In the genomic region with DNA sequence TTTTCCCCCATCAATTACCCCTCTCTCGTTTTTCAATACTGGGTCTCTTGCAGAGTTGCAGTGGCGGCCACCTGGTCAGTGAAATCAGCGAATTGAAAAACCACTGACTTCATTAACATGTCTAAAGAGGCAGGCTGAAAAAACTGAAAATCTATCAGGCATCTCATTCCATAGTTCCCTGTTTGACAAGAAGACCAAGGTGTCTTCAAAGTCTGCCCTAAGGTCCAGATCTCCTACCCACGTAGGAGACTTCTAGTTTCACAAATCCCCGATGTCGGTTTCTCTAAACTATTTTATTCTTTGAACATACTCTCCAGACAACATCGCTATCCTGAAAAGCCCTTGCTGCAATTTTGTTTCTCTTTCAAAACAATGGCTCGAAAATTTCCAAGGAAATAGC, we compare ENCODE assay signal across 7 cellular contexts. TPM values are rescaled to one million over a fixed set of nuclear protein-coding genes. Genes with fewer than 3 reads are reported as not detected.
DNase-seq lines count a peak whose midpoint lies in the region; ATAC-seq, FAIRE-seq and TF ChIP-seq lines count a peak whose summit lies in the region.

No MANE protein-coding gene starts in this region.

- H3K4me2 ChIP-seq in fibroblast of lung (ENCODE audit: extremely low read depth, insufficient read depth, low read length) = peak overlapping the region; percentile 97

- no peak for TF ChIP-seq POLR2A in Peyer's patch (IDR thresholded peaks at IDR 0.05)
- no peak for TF ChIP-seq POLR2A in gastrocnemius medialis (IDR thresholded peaks at IDR 0.05)

- H3K27me3 ChIP-seq in Peyer's patch = no peaks in the 10 kb centered on the region
- no peaks in the 10 kb centered on the region for H3K27me3 ChIP-seq in fibroblast of lung (ENCODE audit: control insufficient read depth, insufficient read depth, low read length)
- no peaks in the 10 kb centered on the region for H3K27me3 ChIP-seq in gastrocnemius medialis

- intact Hi-C loops in gastrocnemius medialis (cut with DNase I; ENCODE audit: low total_unique reads) = loop anchor here (10.0 kb wide), 1 partner anchor 1475 kb away; a partner anchor contains a TSS

- H3K27ac ChIP-seq in Peyer's patch (peak overlapping the region; percentile 90 to 95 (median 92)), fibroblast of lung (ENCODE audit: insufficient read depth, low read length) (peak overlapping the region; percentile 83), gastrocnemius medialis (peak overlapping the region; percentile 94 to 99 (median 97))

- H3K4me3 ChIP-seq in Peyer's patch (peak overlapping the region; percentile 69 to 71 (median 70)), fibroblast of lung (replicated peaks in 1 of 4; ENCODE audit: control extremely low read depth in 1 of 4, insufficient read depth in 1 of 4, low read depth in 3 of 4, low read length in 4 of 4) (peak overlapping the region; percentile 67 to 87 (median 73)), gastrocnemius medialis (peak overlapping the region; percentile 52 to 99 (median 76))

- peaks cover 5% of the 10 kb centered on the region for H4K20me1 ChIP-seq in fibroblast of lung (ENCODE audit: control insufficient read depth, extremely low read depth, insufficient read depth, low read length)

- TF ChIP-seq CTCF in Peyer's patch (IDR thresholded peaks at IDR 0.05) = no peak
- no peak for TF ChIP-seq CTCF in fibroblast of lung (conservative IDR thresholded peaks at IDR 0.05 in 1 of 2, IDR thresholded peaks at IDR 0.05 in 1 of 2; ENCODE audit: low read depth in 1 of 2, low read length in 2 of 2)
- TF ChIP-seq CTCF in gastrocnemius medialis (IDR thresholded peaks at IDR 0.05 in 4 of 5, conservative IDR thresholded peaks at IDR 0.05 in 1 of 5) = no peak

- peaks cover 60% of the 10 kb centered on the region for H3K79me2 ChIP-seq in fibroblast of lung (ENCODE audit: control insufficient read depth, insufficient read depth, low read length)

- DNase-seq in GM19239 (ENCODE audit: insufficient read length, low spot score) (no peak), Peyer's patch (no peak), fibroblast of lung (ENCODE audit: low read depth in 2 of 2) (peak in 1 of 2 donors; percentile 29), gastrocnemius medialis (no peak), Ammon's horn (ENCODE audit: low spot score) (no peak), T-helper 9 cell (no peak)

- peak overlapping the region; percentile 62 for H3K9ac ChIP-seq in fibroblast of lung (ENCODE audit: insufficient read depth, low read length)

- ATAC-seq in gastrocnemius medialis (no peak), HG02852 (IDR thresholded peaks at IDR 0.05; ENCODE audit: unreplicated experiment) (no peak)

- H3K36me3 ChIP-seq in Peyer's patch (peaks cover 0 to 18% (median 0%) of the 10 kb centered on the region in 3 donors), fibroblast of lung (ENCODE audit: control insufficient read depth, insufficient read depth, low read length) (peaks cover 12% of the 10 kb centered on the region), gastrocnemius medialis (peaks cover 0 to 20% of the 10 kb centered on the region in 2 donors)

- in situ Hi-C loops in gastrocnemius medialis (cut with MboI; ENCODE audit: low sequenced_read_pairs in 4 of 4) = no loop called here

- H3K4me1 ChIP-seq in Peyer's patch (peaks cover 0 to 46% (median 7%) of the 10 kb centered on the region in 4 donors), fibroblast of lung (ENCODE audit: control insufficient read depth, extremely low read depth, insufficient read depth, low read length) (peaks cover 9% of the 10 kb centered on the region), gastrocnemius medialis (peaks cover 32 to 33% of the 10 kb centered on the region in 2 donors)

- peak overlapping the region; percentile 22 for H2AFZ ChIP-seq in fibroblast of lung (ENCODE audit: low read length)

- peak; percentile 63 for FAIRE-seq in GM19239 (lab: Jason Lieb, UNC)

- H3K9me3 ChIP-seq in Peyer's patch (no peaks in the 10 kb centered on the region), fibroblast of lung (ENCODE audit: control insufficient read depth, insufficient read depth, low read depth, low read length) (no peaks in the 10 kb centered on the region), gastrocnemius medialis (no peaks in the 10 kb centered on the region)

RNA-seq across cellular contexts. Expression of a gene that starts 0.8 kb away (rescaled TPM):
- total RNA-seq in Peyer's patch (100 to 1,000 TPM in 1 of 4 donors, 10 to 100 TPM in 3; 69.9 to 188 (median 95.6) TPM), fibroblast of lung (432 and 551 TPM in 2 replicates), gastrocnemius medialis (100 to 1,000 TPM in 3 of 4 donors, 10 to 100 TPM in 1; 79.7 to 294 (median 193) TPM)
- polyA plus RNA-seq in fibroblast of lung = 1,493 and 2,513 TPM in 2 replicates
- 1,291 and 2,040 TPM in 2 replicates for polyA plus RNA-seq in fibroblast of lung (2012)
- polyA minus RNA-seq in fibroblast of lung (ENCODE audit: low replicate concordance) = 2,570 and 3,657 TPM in 2 replicates

RNA-seq across cellular contexts. Expression of a gene that starts 2.3 kb away (rescaled TPM):
- total RNA-seq in Peyer's patch = 10 to 100 TPM in 3 of 4 donors, 1 to 10 TPM in 1; 7.5 to 51.2 (median 19.4) TPM
- 3.3 and 5.0 TPM in 2 replicates for total RNA-seq in fibroblast of lung
- 3.3 and 7.4 TPM in 2 replicates for polyA plus RNA-seq in fibroblast of lung
- 8.7 and 14.3 TPM in 2 replicates for polyA plus RNA-seq in fibroblast of lung (2012)
- polyA minus RNA-seq in fibroblast of lung (ENCODE audit: low replicate concordance) = 47.9 and 50.8 TPM in 2 replicates
- total RNA-seq in gastrocnemius medialis = 1 to 10 TPM; 3.6 to 8.9 (median 6.2) TPM

RNA-seq across cellular contexts. Expression of a gene that starts 23.1 kb away (rescaled TPM):
- 100 to 1,000 TPM in 2 of 4 donors, 10 to 100 TPM in 2; 74.1 to 151 (median 100) TPM for total RNA-seq in Peyer's patch
- 136 and 180 TPM in 2 replicates for total RNA-seq in fibroblast of lung
- 301 TPM in 2 replicates for polyA plus RNA-seq in fibroblast of lung
- polyA plus RNA-seq in fibroblast of lung (2012) = 219 and 223 TPM in 2 replicates
- 145 and 206 TPM in 2 replicates for polyA minus RNA-seq in fibroblast of lung (ENCODE audit: low replicate concordance)
- 100 to 1,000 TPM in 3 of 4 donors, 10 to 100 TPM in 1; 96.9 to 127 (median 117) TPM for total RNA-seq in gastrocnemius medialis

RNA-seq across cellular contexts. Expression of a gene that starts 25.0 kb away (rescaled TPM):
- total RNA-seq in Peyer's patch = 10 to 100 TPM in 3 of 4 donors, 1 to 10 TPM in 1; 6.7 to 16.4 (median 13.2) TPM
- total RNA-seq in fibroblast of lung = 42.9 and 43.3 TPM in 2 replicates
- polyA plus RNA-seq in fibroblast of lung = 34.2 and 102 TPM in 2 replicates
- polyA plus RNA-seq in fibroblast of lung (2012) = 44.9 and 125 TPM in 2 replicates
- 8.1 and 14.4 TPM in 2 replicates for polyA minus RNA-seq in fibroblast of lung (ENCODE audit: low replicate concordance)
- total RNA-seq in gastrocnemius medialis = 1 to 10 TPM in 3 of 4 donors, under 1 TPM in 1; 0.24 to 2.0 (median 1.4) TPM

RNA-seq across cellular contexts. Expression of a gene that starts 28.6 kb away (rescaled TPM):
- total RNA-seq in Peyer's patch (1 to 10 TPM in 2 of 4 donors, not detected in 2; 2.0 to 2.7 TPM), fibroblast of lung (1.5 and 2.5 TPM in 2 replicates), gastrocnemius medialis (1 to 10 TPM in 3 of 4 donors, under 1 TPM in 1; 0.32 to 2.0 (median 1.4) TPM)
- polyA plus RNA-seq in fibroblast of lung = 18.3 and 39.6 TPM in 2 replicates
- polyA plus RNA-seq in fibroblast of lung (2012) = 21.5 and 46.7 TPM in 2 replicates
- polyA minus RNA-seq in fibroblast of lung (ENCODE audit: low replicate concordance) = 66.6 and 131 TPM in 2 replicates
